ENCODE assay signal across 1 cellular context in the genomic region with DNA sequence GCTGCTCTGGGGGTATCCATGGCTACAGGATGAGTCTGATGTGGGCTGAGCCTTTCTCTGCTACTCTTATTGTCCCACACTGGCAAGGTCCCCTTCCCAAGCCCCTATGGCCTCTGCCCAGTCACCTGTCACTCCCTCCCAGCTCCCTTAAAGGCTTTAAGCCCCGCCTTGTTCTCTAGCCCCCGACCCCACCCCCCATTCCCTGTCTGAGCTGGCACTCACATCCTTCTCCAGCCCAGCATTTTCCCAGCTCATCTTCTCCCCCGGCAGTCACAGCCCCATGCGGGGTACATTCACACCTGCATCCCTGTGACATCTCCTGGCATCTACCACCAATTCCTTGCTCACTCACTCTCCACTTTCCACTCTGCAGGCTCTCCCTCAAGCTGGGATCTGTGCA.
TF ChIP-seq lines count a peak whose summit lies in the region.

No MANE protein-coding gene starts in this region.

TF ChIP-seq in endothelial cell of umbilical vein, 7 proteins besides CTCF, POLR2A, EP300 and RAD21:
- TF ChIP-seq JUN (IDR thresholded peaks at IDR 0.05; ENCODE audit: borderline replicate concordance, insufficient read depth, insufficient read length, low read depth), result no peak
- peak; percentile 2 for TF ChIP-seq POLR2AphosphoS5 (IDR thresholded peaks at IDR 0.05; ENCODE audit: insufficient read depth, low read depth, low read length)
TF ChIP-seq in endothelial cell of umbilical vein: peak in this region for 1.
